ENCODE assay signal across 8 cellular contexts in genomic region chr11:31809857-31810778, GRCh38.
DNase-seq lines count a peak whose midpoint lies in the region; ATAC-seq and TF ChIP-seq lines count a peak whose summit lies in the region.

No MANE protein-coding gene starts in this region.

- H3K4me3 ChIP-seq in choroid plexus epithelial cell (ENCODE audit: low read depth, low read length): peak overlapping the region; percentile 40

- peaks cover 81% of the 10 kb centered on the region for H3K27me3 Mint-ChIP-seq in T-helper 1 cell treated with Interleukin-12 subunit alpha and Interleukin-12 subunit beta and Interleukin-4 antibody, amounts not matched to agents 30 μg/mL and 1 μg/mL, for 36 hours (ENCODE audit: low read depth)
- H3K27me3 Mint-ChIP-seq in memory B cell: peaks cover 41% of the 10 kb centered on the region

- peaks cover 6% of the 10 kb centered on the region for H3K36me3 Mint-ChIP-seq in T-helper 1 cell treated with Interleukin-12 subunit alpha and Interleukin-12 subunit beta and Interleukin-4 antibody, amounts not matched to agents 30 μg/mL and 1 μg/mL, for 36 hours (ENCODE audit: low read depth)
- peaks cover 9% of the 10 kb centered on the region for H3K36me3 Mint-ChIP-seq in memory B cell

- H3K27ac Mint-ChIP-seq in T-helper 1 cell treated with Interleukin-12 subunit alpha and Interleukin-12 subunit beta and Interleukin-4 antibody, amounts not matched to agents 30 μg/mL and 1 μg/mL, for 36 hours: peak overlapping the region; percentile 85
- H3K27ac Mint-ChIP-seq in memory B cell: peak overlapping the region; percentile 65

- peak overlapping the region; percentile 70 for H3K4me3 Mint-ChIP-seq in T-helper 1 cell treated with Interleukin-12 subunit alpha and Interleukin-12 subunit beta and Interleukin-4 antibody, amounts not matched to agents 30 μg/mL and 1 μg/mL, for 36 hours
- peak overlapping the region; percentile 77 for H3K4me3 Mint-ChIP-seq in memory B cell

- no peak for ATAC-seq in memory B cell (ENCODE audit: low read depth)
- ATAC-seq in HG03521 (IDR thresholded peaks at IDR 0.05; ENCODE audit: unreplicated experiment): no peak
- no peak for ATAC-seq in HG03025 (IDR thresholded peaks at IDR 0.05; ENCODE audit: low FRiP score, unreplicated experiment)

- DNase-seq in T-helper 1 cell: no peak
- DNase-seq in NCI-H69 (lab: John Stamatoyannopoulos, UW): peak; percentile 84
- peak; percentile 52 for DNase-seq in choroid plexus epithelial cell (ENCODE audit: low read depth)
- peak in 1 of 2 donors; percentile 31 for DNase-seq in memory B cell (ENCODE audit: low spot score in 2 of 2)
- no peak for DNase-seq in putamen (ENCODE audit: low spot score)

- TF ChIP-seq CTCF in choroid plexus epithelial cell (conservative IDR thresholded peaks at IDR 0.05; ENCODE audit: low read depth, low read length): no peak

- H3K9me3 Mint-ChIP-seq in T-helper 1 cell treated with Interleukin-12 subunit alpha and Interleukin-12 subunit beta and Interleukin-4 antibody, amounts not matched to agents 30 μg/mL and 1 μg/mL, for 36 hours: no peaks in the 10 kb centered on the region
- H3K9me3 Mint-ChIP-seq in memory B cell: peaks cover 10% of the 10 kb centered on the region

- H3K4me1 Mint-ChIP-seq in T-helper 1 cell treated with Interleukin-12 subunit alpha and Interleukin-12 subunit beta and Interleukin-4 antibody, amounts not matched to agents 30 μg/mL and 1 μg/mL, for 36 hours (ENCODE audit: low read depth): peaks cover 15% of the 10 kb centered on the region
- peaks cover 22% of the 10 kb centered on the region for H3K4me1 Mint-ChIP-seq in memory B cell

Comparison
In these comparisons a context has a peak if more than half of its experiments do, and no peak if none do; other contexts are left out.
1. DNase-seq: peak in NCI-H69 (single experiment) and choroid plexus epithelial cell (single experiment); none in T-helper 1 cell (0 of 5) and putamen (single experiment).